Comparison of ENCODE assay signal across 22 cellular contexts in the genomic region with DNA sequence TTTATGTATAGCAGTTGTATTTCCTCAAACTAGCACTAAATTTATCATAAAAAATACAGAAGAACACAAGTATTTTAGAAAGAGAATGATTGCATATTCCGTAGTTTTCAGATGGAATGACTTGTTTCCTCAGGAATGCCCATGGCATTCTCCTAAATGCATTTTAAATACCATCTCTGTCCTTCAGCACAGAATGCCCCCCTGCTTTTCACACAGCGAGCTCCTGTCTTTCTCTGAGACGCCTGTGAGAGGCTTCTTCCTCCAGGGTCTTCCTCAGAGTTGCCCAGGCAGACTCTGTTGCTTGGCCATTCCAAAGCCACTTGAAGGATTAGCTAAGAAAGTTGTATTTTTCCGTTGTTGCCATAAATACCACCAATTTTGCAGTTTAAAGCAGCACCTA.
"Had no signal": no experiment of that assay in that cellular context is flagged by ENCODE, and none has a peak within 500 bp of the region (broad histone marks: within the 10 kb centered on the region; RNA-seq: fewer than 3 reads in every experiment).

No MANE protein-coding gene starts in this region.

- H3K27ac ChIP-seq: Peyer's patch, VCaP had no signal

- H3K4me3 ChIP-seq: Peyer's patch had no signal

- H3K9me3 ChIP-seq: Peyer's patch had no signal

- ATAC-seq: activated CD4-positive, alpha-beta T cell treated with anti-CD3 and anti-CD28 coated beads for 36 hours; activated T-cell treated with anti-CD3 and anti-CD28 coated beads, Interleukin-2, amount 50 U/mL, for 72 hours had no signal

- H3K27me3 ChIP-seq: Peyer's patch had no signal

- DNase-seq: activated CD4-positive, alpha-beta memory T cell treated with anti-CD3 and anti-CD28 coated beads, Interleukin-2, amount 10 ng/mL, durations not matched to agents 7 days and 5 days; activated CD4-positive, alpha-beta T cell treated with anti-CD3 and anti-CD28 coated beads for 36 hours; activated CD4-positive, alpha-beta T cell treated with anti-CD3 and anti-CD28 coated beads, Interleukin-2, amount 50 U/mL, for 1 hour; activated gamma-delta T cell treated with Interleukin-2 at 50 U/mL for 16 hours; activated naive CD4-positive, alpha-beta T cell treated with anti-CD3 and anti-CD28 coated beads, Interleukin-2, amount 10 ng/mL, durations not matched to agents 7 days and 5 days; activated naive CD8-positive, alpha-beta T cell treated with anti-CD3 and anti-CD28 coated beads for 36 hours; activated T-cell treated with anti-CD3 and anti-CD28 coated beads for 4 hours; activated T-cell treated with anti-CD3 and anti-CD28 coated beads, Interleukin-2, amount 50 U/mL, for 72 hours; cerebellar nuclear complex; MM.1S; NCI-H1105; NCI-H1436; NCI-H187; NCI-H2081; NCI-H510A treated with DMSO at 0.1 percent for 48 hours; NCI-H69; NK-92 treated with Interleukin-12 subunit alpha and Interleukin-12 subunit beta, amount 100 ng/mL, for 24 hours; OCI-M1; Peyer's patch; SHP77; T-helper 1 cell had no signal

- H3K36me3 ChIP-seq: Peyer's patch had no signal

- H3K4me1 ChIP-seq: Peyer's patch had no signal
